23 cellular contexts compared by ENCODE assay signal in genomic region chr3:74603292-74603691, GRCh38. TPM values are rescaled to one million over a fixed set of nuclear protein-coding genes. Genes with fewer than 3 reads are reported as not detected.
DNase-seq lines count a peak whose midpoint lies in the region; ATAC-seq and TF ChIP-seq lines count a peak whose summit lies in the region.
"Had no signal": no experiment of that assay in that cellular context is flagged by ENCODE, and none has a peak within 500 bp of the region (broad histone marks: within the 10 kb centered on the region; RNA-seq: fewer than 3 reads in every experiment).

No MANE protein-coding gene starts in this region.

- no peaks in the 10 kb centered on the region for H3K27me3 ChIP-seq in GM23248 (replicated peaks; ENCODE audit: insufficient read depth)
- H3K27me3 ChIP-seq in IMR-90 (ENCODE audit: control insufficient read depth, insufficient read depth, low read length): no peaks in the 10 kb centered on the region
- no peaks in the 10 kb centered on the region for H3K27me3 ChIP-seq in colonic mucosa
- H3K27me3 ChIP-seq: BLaER1 had no signal

- in situ Hi-C loops in GM23248 (cut with MboI) (no loop called here), IMR-90 (cut with MboI; ENCODE audit: low sequenced_read_pairs) (no loop called here), G401 (cut with HindIII; ENCODE audit: low sequenced_read_pairs) (no loop called here)

- no peak overlapping the region for H4K5ac ChIP-seq in IMR-90 (ENCODE audit: low read depth, low read length)

- H4K91ac ChIP-seq in IMR-90 (ENCODE audit: insufficient read depth, low read depth, low read length): no peak overlapping the region

- no TSS peak for BruUV-seq in IMR-90 (replicated peaks; lab: Mats Ljungman, UMichigan)

- H3K36me3 ChIP-seq in GM23248 (ENCODE audit: low read depth) (no peaks in the 10 kb centered on the region), IMR-90 (ENCODE audit: control insufficient read depth, insufficient read depth, low read length) (no peaks in the 10 kb centered on the region), colonic mucosa (no peaks in the 10 kb centered on the region)
- H3K36me3 ChIP-seq: BE2C, BLaER1 had no signal

- H3K56ac ChIP-seq in IMR-90 (ENCODE audit: extremely low read depth, insufficient read depth, low read length): no peak overlapping the region

- H3K9me1 ChIP-seq in IMR-90 (ENCODE audit: insufficient read depth, low read length): no peaks in the 10 kb centered on the region

- no peak overlapping the region for H3K18ac ChIP-seq in IMR-90 (ENCODE audit: low read depth, low read length)

- H3K4me2 ChIP-seq in GM23248 (ENCODE audit: unreplicated experiment) (no peak overlapping the region), IMR-90 (ENCODE audit: low read depth, low read length) (no peak overlapping the region)
- H3K4me2 ChIP-seq: BLaER1 had no signal

- ATAC-seq in IMR-90 (ENCODE audit: low read depth): peak; percentile 67

- H3K9me2 ChIP-seq in GM23248 (ENCODE audit: insufficient read depth): no peaks in the 10 kb centered on the region

- H3K4me3 ChIP-seq in GM23248 (no peak overlapping the region), IMR-90 (ENCODE audit: insufficient read depth, low read depth, low read length) (no peak overlapping the region), fibroblast of the aortic adventitia (ENCODE audit: low read depth, low read length) (no peak overlapping the region), colonic mucosa (no peak overlapping the region)
- H3K4me3 ChIP-seq: BLaER1 had no signal

- H2AFZ ChIP-seq in GM23248: no peak overlapping the region
- no peak overlapping the region for H2AFZ ChIP-seq in IMR-90 (replicated peaks; ENCODE audit: low read length, poor library complexity)

- CTCF ChIA-PET in IMR-90 (lab: Yijun Ruan, JAX): no interaction called here

- no peak overlapping the region for H2BK5ac ChIP-seq in IMR-90 (ENCODE audit: low read depth, low read length, poor library complexity, severe bottlenecking)

- H2BK15ac ChIP-seq in IMR-90 (ENCODE audit: low read depth, low read length): no peak overlapping the region

- TF ChIP-seq CTCF in IMR-90 (conservative IDR thresholded peaks at IDR 0.05; ENCODE audit: low read depth, low read length) (no peak), fibroblast of the aortic adventitia (IDR thresholded peaks at IDR 0.05; ENCODE audit: insufficient read depth, low read length) (no peak), colonic mucosa (IDR thresholded peaks at IDR 0.05) (no peak)

- DNase-seq in GM23248 (peak; percentile 47), IMR-90 (peak; percentile 33), fibroblast of the aortic adventitia (ENCODE audit: low read depth) (peak; percentile 52), colonic mucosa (no peak), G401 (ENCODE audit: low spot score) (no peak)
- no peak for DNase-seq in activated CD4-positive, CD25-positive, alpha-beta regulatory T cell (lab: John Stamatoyannopoulos, UW)
- DNase-seq: 8988T; ACHN; BE2C; C1 segment of cervical spinal cord; CD4-positive, alpha-beta memory T cell; CD4-positive, CD25-positive, alpha-beta regulatory T cell; CD8-positive, alpha-beta memory T cell; COR-L47; DMS 273 treated with DMSO at 0.1 percent for 48 hours; DMS153; DMS53; DMS79; DND-41; EL; GF-D8 had no signal

- dilution Hi-C loops in IMR-90 (cut with HindIII; ENCODE audit: low sequenced_read_pairs, unreplicated experiment): no loop called here

- TF ChIP-seq RAD21 in IMR-90 (IDR thresholded peaks at IDR 0.05; ENCODE audit: low read length): no peak

- no peak for TF ChIP-seq POLR2A in IMR-90 (IDR thresholded peaks at IDR 0.05; ENCODE audit: low read depth, low read length)

- H3K9me3 ChIP-seq in GM23248 (ENCODE audit: low read depth): no peaks in the 10 kb centered on the region
- no peaks in the 10 kb centered on the region for H3K9me3 ChIP-seq in IMR-90 (ENCODE audit: control insufficient read depth, insufficient read depth, low read length)
- H3K9me3 ChIP-seq in colonic mucosa: no peaks in the 10 kb centered on the region
- H3K9me3 ChIP-seq: BE2C, BLaER1 had no signal

- peaks cover 93% of the 10 kb centered on the region for H3K79me2 ChIP-seq in GM23248 (ENCODE audit: insufficient read depth)

- no peak overlapping the region for H2AK5ac ChIP-seq in IMR-90 (ENCODE audit: low read depth, low read length)

- H4K8ac ChIP-seq in IMR-90 (ENCODE audit: low read depth in 2 of 2, low read length in 2 of 2): no peak overlapping the region

- H2AK9ac ChIP-seq in IMR-90 (replicated peaks; ENCODE audit: low read depth, low read length, poor library complexity): no peak overlapping the region

- H4K20me1 ChIP-seq in GM23248 (ENCODE audit: insufficient read depth): no peaks in the 10 kb centered on the region
- no peaks in the 10 kb centered on the region for H4K20me1 ChIP-seq in IMR-90 (ENCODE audit: insufficient read depth, low read length)
- H4K20me1 ChIP-seq: BLaER1 had no signal

- H3K4me1 ChIP-seq in GM23248 (ENCODE audit: insufficient read depth) (peaks cover 24% of the 10 kb centered on the region), IMR-90 (ENCODE audit: control insufficient read depth, insufficient read depth, low read length) (no peaks in the 10 kb centered on the region), colonic mucosa (no peaks in the 10 kb centered on the region)
- H3K4me1 ChIP-seq: BE2C, BLaER1 had no signal

- peaks cover 0 to 2% of the 10 kb centered on the region in 2 experiments; a peak in 2 of 4 replicates for H3K79me1 ChIP-seq in IMR-90 (ENCODE audit: low read depth in 1 of 2, low read length in 2 of 2)

- H2BK120ac ChIP-seq in IMR-90 (ENCODE audit: low read depth, low read length): no peak overlapping the region

- no peak overlapping the region for H2BK20ac ChIP-seq in IMR-90 (ENCODE audit: low read depth, low read length)

- WGBS in GM23248 (ENCODE audit: low coverage in 1 of 2, low lambda C conversion rate in 2 of 2, missing lambda C conversion rate in 2 of 2), 2 experiments: 44 to 63% methylated on average over 2 of the region's 2 CpGs
- 60% methylated on average over 1 of the region's 2 CpGs; no CpG with 5 or more reads in 1 of the 2 experiments for WGBS in IMR-90 (ENCODE audit: extremely low coverage in 2 of 2, insufficient read length in 1 of 2), 2 experiments

- H3K4ac ChIP-seq in IMR-90 (ENCODE audit: low read depth, low read length): no peak overlapping the region

- POLR2A ChIA-PET in IMR-90 (lab: Charles Lee; ENCODE audit: unreplicated experiment): no interaction called here

- H3K14ac ChIP-seq in IMR-90 (replicated peaks; ENCODE audit: low read depth, low read length): no peak overlapping the region

- intact Hi-C loops in IMR-90 (cut with micrococcal nuclease) (no loop called here), colonic mucosa (cut with DNase I) (no loop called here)

- peaks cover 16% of the 10 kb centered on the region; the same call in 1 of the 2 replicates for H3F3A ChIP-seq in GM23248 (ENCODE audit: insufficient read depth)

- H3K9ac ChIP-seq in GM23248 (no peak overlapping the region), IMR-90 (ENCODE audit: low read depth, low read length) (no peak overlapping the region), colonic mucosa (ENCODE audit: low read depth in 2 of 2, low read length in 2 of 2) (no peak overlapping the region)
- H3K9ac ChIP-seq: BLaER1 had no signal

- H3K23ac ChIP-seq in IMR-90 (ENCODE audit: low read depth, low read length): no peak overlapping the region

- H3K27ac ChIP-seq in GM23248: no peak overlapping the region
- no peak overlapping the region for H3K27ac ChIP-seq in IMR-90 (ENCODE audit: insufficient read depth, low read length)
- H3K27ac ChIP-seq in colonic mucosa: no peak overlapping the region
- H3K27ac ChIP-seq: BLaER1 had no signal

TF ChIP-seq in IMR-90, 13 proteins besides CTCF, POLR2A, EP300 and RAD21:
- TF ChIP-seq BHLHE40 (IDR thresholded peaks at IDR 0.05; ENCODE audit: low read depth, low read length): no peak
- no peak for TF ChIP-seq RCOR1 (IDR thresholded peaks at IDR 0.05; ENCODE audit: insufficient replicate concordance, low read length)

RNA-seq across cellular contexts. Expression of gene CNTN3, which starts 11.2 kb away (rescaled TPM):
- total RNA-seq in GM23248 (2014; rRNA removed; shearing (Covaris generic)): 18.5 and 24.4 TPM in 2 replicates
- polyA plus RNA-seq in GM23248 (2016; fragmentation: Nextera tagmentation; extraction: Ambion mirVana) (4.3 and 5.6 TPM in 2 replicates), IMR-90 (2012; rRNA removed) (2.2 and 3.5 TPM in 2 replicates)
- total RNA-seq in IMR-90 (2012; rRNA removed) (3.3 and 3.6 TPM in 2 replicates), fibroblast of the aortic adventitia (ENCODE audit: low replicate concordance) (0.74 and 2.4 TPM in 2 replicates), colonic mucosa (1 to 10 TPM; 5.3 to 6.7 TPM)
- 0.68 and 1.2 TPM in 2 replicates for polyA plus RNA-seq in IMR-90 (2012; cell fraction: cytosol; rRNA removed)
- 1.1 and 14.1 TPM in 2 replicates for polyA plus RNA-seq in IMR-90 (2012; cell fraction: nucleus; rRNA removed; ENCODE audit: low replicate concordance)
- total RNA-seq in G401 (2014; rRNA removed; shearing (Covaris generic)): not detected in 2 replicates
- total RNA-seq: CD4-positive, alpha-beta memory T cell; CD4-positive, CD25-positive, alpha-beta regulatory T cell; CD8-positive, alpha-beta memory T cell had no signal
- polyA plus RNA-seq: CD14-positive monocyte; CD4-positive, alpha-beta memory T cell; CD4-positive, CD25-positive, alpha-beta regulatory T cell; CD8-positive, alpha-beta memory T cell had no signal

Comparison
In these comparisons a context has a peak if more than half of its experiments do, and no peak if none do; other contexts are left out.
1. DNase-seq: peak in GM23248 (single experiment), IMR-90 (single experiment) and fibroblast of the aortic adventitia (single experiment); none in colonic mucosa (single experiment), G401 (single experiment) and activated CD4-positive, CD25-positive, alpha-beta regulatory T cell (0 of 4).